8 cellular contexts compared by ENCODE assay signal in the genomic region with DNA sequence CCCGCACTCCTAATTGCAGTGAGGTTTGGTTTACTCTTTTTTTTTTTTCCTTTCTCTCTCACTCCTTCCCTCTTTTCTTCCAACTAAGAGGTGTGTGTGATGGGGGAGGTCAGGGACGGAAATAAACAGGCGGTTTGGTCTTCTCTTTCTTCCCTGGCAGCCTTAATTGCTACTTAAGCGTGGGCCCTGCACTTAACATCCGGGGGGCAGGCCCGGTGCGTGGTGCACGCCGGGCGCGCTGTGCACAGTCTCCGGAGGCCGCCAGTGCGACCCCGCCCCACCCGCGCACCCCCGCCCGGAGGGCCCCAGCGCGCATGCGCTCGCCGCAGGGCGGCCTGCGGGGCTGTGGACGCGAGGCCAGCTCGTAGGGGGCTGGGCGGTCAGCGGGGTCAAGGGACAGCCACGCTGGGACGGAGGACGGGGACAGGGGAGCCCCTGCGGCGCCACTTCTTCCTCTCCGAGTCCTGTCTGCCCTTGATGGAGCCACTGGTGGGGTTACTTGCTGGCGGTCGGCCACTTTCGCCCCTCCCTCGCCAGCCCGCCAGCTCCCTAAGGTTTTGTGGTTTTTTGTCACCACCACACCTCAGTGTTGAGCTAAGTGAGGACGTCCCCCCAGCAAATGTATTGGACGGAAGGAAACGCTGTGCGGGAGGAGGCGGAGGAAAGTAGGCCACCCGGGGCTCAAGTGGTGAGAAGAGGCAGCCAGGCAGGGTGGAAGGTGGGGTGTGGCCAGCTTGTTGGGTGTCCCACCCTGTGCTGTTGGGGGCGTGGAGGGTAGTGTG.
DNase-seq lines count a peak whose midpoint lies in the region; ATAC-seq, FAIRE-seq and TF ChIP-seq lines count a peak whose summit lies in the region.

No MANE protein-coding gene starts in this region.

- peak overlapping the region; percentile 94 for H2BK12ac ChIP-seq in H1 (ENCODE audit: low read depth, low read length)

- H3K9ac ChIP-seq in H1 (replicated peaks in 1 of 4; ENCODE audit: extremely low read depth in 1 of 4, low read depth in 3 of 4, low read length in 3 of 4) (no peak overlapping the region; a peak in 2 of 7 replicates), mucosa of rectum (ENCODE audit: low read depth in 1 of 2, low read length in 2 of 2) (peak overlapping the region; percentile 52 to 72)

- H3K4ac ChIP-seq in H1 (replicated peaks; ENCODE audit: insufficient read length, low read depth, low read length): no peak overlapping the region

- 22% methylated on average over 35 of the region's 49 CpGs; no CpG with 5 or more reads in 1 of the 2 experiments for WGBS in H1 (ENCODE audit: extremely low coverage in 1 of 2, insufficient coverage in 1 of 2, insufficient read length in 1 of 2, insufficient replicate concordance in 2 of 2, low coverage in 1 of 2, low lambda C conversion rate in 2 of 2, missing lambda C conversion rate in 1 of 2), 2 experiments

- peak; percentile 94 for ATAC-seq in activated CD8-positive, alpha-beta T cell treated with anti-CD3 and anti-CD28 coated beads, Interleukin-2, amount 10 ng/mL, durations not matched to agents 7 days and 5 days

- H3K4me2 ChIP-seq in H1 (ENCODE audit: insufficient read depth in 1 of 2, low read depth in 2 of 2, low read length in 2 of 2): peak overlapping the region; percentile 62 to 73

- H3K14ac ChIP-seq in H1 (ENCODE audit: insufficient read length): no peak overlapping the region

- H4K91ac ChIP-seq in H1 (replicated peaks; ENCODE audit: insufficient read length, low read length): peak overlapping the region; percentile 83

- peak overlapping the region; percentile 61 for H4K5ac ChIP-seq in H1 (ENCODE audit: insufficient read length, low read depth, low read length)

- TF ChIP-seq CTCF in H1 (IDR thresholded peaks at IDR 0.05; ENCODE audit: control extremely low read depth in 1 of 3, insufficient read depth in 1 of 3, low read depth in 1 of 3, low read length in 3 of 3): no peak

- H3K23ac ChIP-seq in H1 (ENCODE audit: insufficient read length): no peak overlapping the region

- peak overlapping the region; percentile 28 to 58 (median 34); a peak in 7 of 8 replicates for H3K4me3 ChIP-seq in H1 (ENCODE audit: extremely low read depth in 1 of 4, insufficient read depth in 2 of 4, low read depth in 3 of 4, low read length in 4 of 4)
- peak overlapping the region; percentile 61 to 67 for H3K4me3 ChIP-seq in mucosa of rectum (ENCODE audit: low read length in 2 of 2)

- POLR2A ChIA-PET in HEK293T (lab: Yijun Ruan, JAX): interaction anchor here (1.2 to 2.3 kb wide), 3 partner anchors 11 to 17 kb away, joined by 3 to 9 read pairs (median 7); no protein-coding TSS in a partner anchor
- POLR2A ChIA-PET in activated CD8-positive, alpha-beta T cell treated with anti-CD3 and anti-CD28 coated beads, Interleukin-2, amount 10 ng/mL, durations not matched to agents 7 days and 5 days (lab: Charles Lee): interaction anchor here (0.8 to 1.9 kb wide), 5 partner anchors 10 to 176 kb away, joined by 3 to 7 read pairs (median 6); partner anchors contain the start of gene MRM1
- POLR2A ChIA-PET in H1 (lab: Charles Lee; ENCODE audit: partially characterized antibody): interaction anchor here (0.8 to 1.3 kb wide), 5 partner anchors 11 to 188 kb away, joined by 3 to 4 read pairs (median 3); partner anchors contain the start of genes MYO19 and PIGW

- peak overlapping the region; percentile 89 for H4K8ac ChIP-seq in H1 (ENCODE audit: extremely low read depth, insufficient read depth, low read length)

- H2AK5ac ChIP-seq in H1 (ENCODE audit: low read depth, low read length): no peak overlapping the region

- H3K23me2 ChIP-seq in H1 (ENCODE audit: low read depth, low read length): peaks cover 3% of the 10 kb centered on the region; the same call in 1 of the 2 replicates

- no peak for TF ChIP-seq POLR2A in H1 (IDR thresholded peaks at IDR 0.05; ENCODE audit: control extremely low read depth in 1 of 2, low read depth in 2 of 2, low read length in 2 of 2)

- H2BK20ac ChIP-seq in H1 (ENCODE audit: low read length): 0 out of 2 replicates have a peak overlapping the region, but pooled peaks have one; percentile 34

- peak overlapping the region; percentile 81 for H3K18ac ChIP-seq in H1 (ENCODE audit: extremely low read depth, low read length)

- no peaks in the 10 kb centered on the region for H3K9me3 Mint-ChIP-seq in activated CD8-positive, alpha-beta T cell treated with anti-CD3 and anti-CD28 coated beads, Interleukin-2, amount 10 ng/mL, durations not matched to agents 7 days and 5 days (ENCODE audit: insufficient read depth)

- H3K27me3 Mint-ChIP-seq in activated CD8-positive, alpha-beta T cell treated with anti-CD3 and anti-CD28 coated beads, Interleukin-2, amount 10 ng/mL, durations not matched to agents 7 days and 5 days (ENCODE audit: low read depth): peaks cover 4% of the 10 kb centered on the region

- peak overlapping the region; percentile 78; the same call in 1 of the 2 replicates for H2BK15ac ChIP-seq in H1 (ENCODE audit: low read length)

- H3K4me3 Mint-ChIP-seq in activated CD8-positive, alpha-beta T cell treated with anti-CD3 and anti-CD28 coated beads, Interleukin-2, amount 10 ng/mL, durations not matched to agents 7 days and 5 days: peak overlapping the region; percentile 73

- peak; percentile 76 for DNase-seq in DMS153 (lab: John Stamatoyannopoulos, UW)
- DNase-seq in HEK293T (ENCODE audit: extremely low spot score): peak; percentile 83
- peak; percentile 98 for DNase-seq in NCI-H2227 treated with DMSO at 0.1 percent for 48 hours (lab: John Stamatoyannopoulos, UW)
- DNase-seq in activated CD8-positive, alpha-beta T cell treated with anti-CD3 and anti-CD28 coated beads, Interleukin-2, amount 10 ng/mL, durations not matched to agents 7 days and 5 days: peak; percentile 84
- peak in 1 of 2 experiments; percentile 83 for DNase-seq in H1 (ENCODE audit: low read depth in 1 of 2, low spot score in 2 of 2)
- peak; percentile 45 to 53 for DNase-seq in stimulated activated CD8-positive, alpha-beta memory T cell treated with anti-CD3 and anti-CD28 coated beads, Interleukin-7, amount 100 ng/mL, for 1 hour (ENCODE audit: low read depth in 2 of 2)
- DNase-seq in NCI-H446 treated with DMSO at 0.1 percent for 48 hours (lab: John Stamatoyannopoulos, UW): no peak

- no peak overlapping the region for H3K27ac ChIP-seq in H1 (ENCODE audit: low read depth, low read length)
- peak overlapping the region; percentile 75 to 83 for H3K27ac ChIP-seq in mucosa of rectum (ENCODE audit: low read depth in 2 of 2, low read length in 2 of 2)

- H3K36me3 ChIP-seq in H1 (ENCODE audit: control insufficient read depth in 2 of 4, insufficient read depth in 4 of 4, low read length in 3 of 4): no peaks in the 10 kb centered on the region
- H3K36me3 ChIP-seq in mucosa of rectum (ENCODE audit: control insufficient read depth in 2 of 2, insufficient read depth in 2 of 2, low read length in 2 of 2): no peaks in the 10 kb centered on the region

- H3K36me3 Mint-ChIP-seq in activated CD8-positive, alpha-beta T cell treated with anti-CD3 and anti-CD28 coated beads, Interleukin-2, amount 10 ng/mL, durations not matched to agents 7 days and 5 days (ENCODE audit: low read depth): no peaks in the 10 kb centered on the region

- H3K4me1 ChIP-seq in H1 (replicated peaks in 1 of 4; ENCODE audit: control insufficient read depth in 3 of 4, insufficient read depth in 4 of 4, low read length in 3 of 4) (peaks cover 9 to 11% (median 10%) of the 10 kb centered on the region in 4 experiments; a peak in 6 of 7 replicates), mucosa of rectum (ENCODE audit: control insufficient read depth in 2 of 2, insufficient read depth in 2 of 2, low read length in 2 of 2) (peaks cover 10 to 14% of the 10 kb centered on the region in 2 donors)

- H3K9me3 ChIP-seq in H1 (ENCODE audit: insufficient read depth in 2 of 2, low read depth in 1 of 2, low read length in 1 of 2) (no peaks in the 10 kb centered on the region), mucosa of rectum (ENCODE audit: control insufficient read depth in 2 of 2, low read length in 2 of 2) (no peaks in the 10 kb centered on the region)

- H3K79me2 ChIP-seq in H1 (ENCODE audit: control insufficient read depth in 1 of 2, insufficient read depth in 2 of 2, low read length in 2 of 2): no peaks in the 10 kb centered on the region

- H2BK120ac ChIP-seq in H1 (replicated peaks; ENCODE audit: low read depth, low read length): no peak overlapping the region

- H3K56ac ChIP-seq in H1 (replicated peaks; ENCODE audit: insufficient read length, low read depth, low read length): no peak overlapping the region

- H3K27ac Mint-ChIP-seq in activated CD8-positive, alpha-beta T cell treated with anti-CD3 and anti-CD28 coated beads, Interleukin-2, amount 10 ng/mL, durations not matched to agents 7 days and 5 days: peak overlapping the region; percentile 95

- peak overlapping the region; percentile 61; the same call in 1 of the 2 replicates for H2AFZ ChIP-seq in H1 (ENCODE audit: low read length)

- FAIRE-seq in H1 (lab: Jason Lieb, UNC): no peak

- H2BK5ac ChIP-seq in H1 (ENCODE audit: low read depth, low read length): peak overlapping the region; percentile 29; the same call in 1 of the 2 replicates

- TF ChIP-seq RAD21 in H1 (IDR thresholded peaks at IDR 0.05 in 1 of 2, conservative IDR thresholded peaks at IDR 0.05 in 1 of 2; ENCODE audit: low read depth in 2 of 2, low read length in 2 of 2): no peak

- H4K20me1 ChIP-seq in H1 (replicated peaks in 1 of 2; ENCODE audit: control insufficient read depth in 1 of 2, insufficient read depth in 2 of 2, low read length in 2 of 2): no peaks in the 10 kb centered on the region

- H3K27me3 ChIP-seq in H1 (replicated peaks in 1 of 4; ENCODE audit: control insufficient read depth in 3 of 4, extremely low read depth in 1 of 4, insufficient read depth in 3 of 4, low read length in 3 of 4): no peaks in the 10 kb centered on the region; a peak in 3 of 7 replicates
- H3K27me3 ChIP-seq in mucosa of rectum (ENCODE audit: control insufficient read depth in 2 of 2, insufficient read depth in 2 of 2, low read length in 2 of 2): no peaks in the 10 kb centered on the region

- CTCF ChIA-PET in HEK293T (lab: Yijun Ruan, JAX) (no interaction called here), H1 (lab: Charles Lee; ENCODE audit: partially characterized antibody) (interaction anchor here (0.9 to 5.7 kb wide), 8 partner anchors 10 to 96 kb away, joined by 3 to 25 read pairs (median 5); no protein-coding TSS in a partner anchor)
- CTCF ChIA-PET in activated CD8-positive, alpha-beta T cell treated with anti-CD3 and anti-CD28 coated beads, Interleukin-2, amount 10 ng/mL, durations not matched to agents 7 days and 5 days (lab: Charles Lee): interaction anchor here (0.8 to 3.8 kb wide), 6 partner anchors 16 to 188 kb away, joined by 3 to 20 read pairs (median 4); partner anchors contain the start of genes MRM1, MYO19 and PIGW

- no peak for TF ChIP-seq EP300 in H1 (IDR thresholded peaks at IDR 0.05; ENCODE audit: borderline replicate concordance in 1 of 2, low read depth in 2 of 2, low read length in 2 of 2)

- H3K4me1 Mint-ChIP-seq in activated CD8-positive, alpha-beta T cell treated with anti-CD3 and anti-CD28 coated beads, Interleukin-2, amount 10 ng/mL, durations not matched to agents 7 days and 5 days (ENCODE audit: low read depth): peaks cover 61% of the 10 kb centered on the region

- no peaks in the 10 kb centered on the region for H3K79me1 ChIP-seq in H1 (ENCODE audit: low read depth, low read length)

Comparison
In these comparisons a context has a peak if more than half of its experiments do, and no peak if none do; other contexts are left out.
1. H3K9ac ChIP-seq: peak in mucosa of rectum (2 of 2); none in H1 (0 of 4).